31 cellular contexts compared by ENCODE assay signal in the genomic region with DNA sequence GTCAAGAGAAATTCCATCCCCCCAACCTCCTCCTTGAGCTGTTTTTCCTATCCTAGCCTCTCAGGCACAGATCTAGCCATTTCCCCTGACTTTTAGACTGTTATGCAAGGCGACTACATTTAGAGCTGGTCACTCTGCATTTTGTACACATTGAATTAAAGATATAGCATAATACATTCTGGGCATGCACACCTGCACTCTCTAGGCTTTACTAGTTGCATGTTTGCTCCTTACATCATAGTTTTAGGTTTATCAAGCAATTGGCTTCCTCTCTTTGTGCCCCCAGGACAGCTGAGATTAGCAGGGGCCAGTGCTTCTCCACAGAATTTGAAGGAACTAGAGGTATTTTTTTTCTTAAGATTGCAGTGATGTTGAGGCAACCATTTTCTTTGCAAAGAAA. TPM values are rescaled to one million over a fixed set of nuclear protein-coding genes. Genes with fewer than 3 reads are reported as not detected.
"Had no signal": no experiment of that assay in that cellular context is flagged by ENCODE, and none has a peak within 500 bp of the region (broad histone marks: within the 10 kb centered on the region; RNA-seq: fewer than 3 reads in every experiment).

No MANE protein-coding gene starts in this region.

- H3K4me3 Mint-ChIP-seq: activated CD4-positive, alpha-beta memory T cell treated with anti-CD3 and anti-CD28 coated beads, Interleukin-2, amount 10 ng/mL, durations not matched to agents 7 days and 5 days; activated CD4-positive, alpha-beta T cell treated with anti-CD3 and anti-CD28 coated beads, Interleukin-2, amount 10 ng/mL, durations not matched to agents 7 days and 5 days; activated naive CD8-positive, alpha-beta T cell; activated T-cell treated with anti-CD3 and anti-CD28 coated beads, Interleukin-2, amount 50 U/mL, for 24 hours; activated T-cell treated with anti-CD3 and anti-CD28 coated beads, Interleukin-2, amount 50 U/mL, for 72 hours; central memory CD8-positive, alpha-beta T cell; dendritic cell treated with granulocyte-macrophage colony-stimulating factor and Interleukin-4, amounts not matched to agents 40 ng/mL and 50 ng/mL, for 4 days; endodermal cell had no signal

- H3K4me1 ChIP-seq: gastrocnemius medialis, heart left ventricle had no signal

- H3K27ac ChIP-seq: dorsolateral prefrontal cortex, esophagus muscularis mucosa, foreskin keratinocyte, gastrocnemius medialis, heart left ventricle had no signal

- H3K27ac Mint-ChIP-seq: activated CD4-positive, alpha-beta memory T cell treated with anti-CD3 and anti-CD28 coated beads, Interleukin-2, amount 10 ng/mL, durations not matched to agents 7 days and 5 days; activated CD4-positive, alpha-beta T cell treated with anti-CD3 and anti-CD28 coated beads, Interleukin-2, amount 10 ng/mL, durations not matched to agents 7 days and 5 days; activated naive CD8-positive, alpha-beta T cell; activated T-cell treated with anti-CD3 and anti-CD28 coated beads, Interleukin-2, amount 50 U/mL, for 24 hours; activated T-cell treated with anti-CD3 and anti-CD28 coated beads, Interleukin-2, amount 50 U/mL, for 72 hours; dendritic cell treated with granulocyte-macrophage colony-stimulating factor and Interleukin-4, amounts not matched to agents 40 ng/mL and 50 ng/mL, for 4 days; endodermal cell had no signal

- H3K27me3 Mint-ChIP-seq: activated CD4-positive, alpha-beta memory T cell treated with anti-CD3 and anti-CD28 coated beads, Interleukin-2, amount 10 ng/mL, durations not matched to agents 7 days and 5 days; activated CD4-positive, alpha-beta T cell treated with anti-CD3 and anti-CD28 coated beads, Interleukin-2, amount 10 ng/mL, durations not matched to agents 7 days and 5 days; dendritic cell treated with granulocyte-macrophage colony-stimulating factor and Interleukin-4, amounts not matched to agents 40 ng/mL and 50 ng/mL, for 4 days had no signal

- ATAC-seq: activated T-cell treated with anti-CD3 and anti-CD28 coated beads, Interleukin-2, amount 50 U/mL, for 72 hours; foreskin keratinocyte; gastrocnemius medialis; heart left ventricle had no signal

- H3K4me3 ChIP-seq: dorsolateral prefrontal cortex, esophagus muscularis mucosa, gastrocnemius medialis, heart left ventricle had no signal

- H3K4me1 Mint-ChIP-seq: activated CD4-positive, alpha-beta memory T cell treated with anti-CD3 and anti-CD28 coated beads, Interleukin-2, amount 10 ng/mL, durations not matched to agents 7 days and 5 days; activated CD4-positive, alpha-beta T cell treated with anti-CD3 and anti-CD28 coated beads, Interleukin-2, amount 10 ng/mL, durations not matched to agents 7 days and 5 days; central memory CD8-positive, alpha-beta T cell had no signal

- DNase-seq: activated CD4-positive, alpha-beta memory T cell treated with anti-CD3 and anti-CD28 coated beads, Interleukin-2, amount 10 ng/mL, durations not matched to agents 7 days and 5 days; activated CD4-positive, alpha-beta T cell treated with anti-CD3 and anti-CD28 coated beads for 1 hour; activated CD4-positive, alpha-beta T cell treated with anti-CD3 and anti-CD28 coated beads for 4 hours; activated CD4-positive, alpha-beta T cell treated with anti-CD3 and anti-CD28 coated beads, Interleukin-2, amount 10 ng/mL, durations not matched to agents 7 days and 5 days; activated CD4-positive, alpha-beta T cell treated with anti-CD3 and anti-CD28 coated beads, Interleukin-2, amount 50 U/mL, for 4 hours; activated CD8-positive, alpha-beta memory T cell treated with anti-CD3 and anti-CD28 coated beads, Interleukin-2, amount 50 U/mL, for 48 hours; activated effector memory CD4-positive, alpha-beta T cell treated with Interleukin-2 at 50 U/mL for 16 hours; activated gamma-delta T cell treated with Interleukin-2 at 50 U/mL for 16 hours; activated naive CD4-positive, alpha-beta T cell treated with anti-CD3 and anti-CD28 coated beads, Interleukin-2, amount 50 U/mL, for 16 hours; activated naive CD4-positive, alpha-beta T cell treated with Interleukin-2 at 50 U/mL for 16 hours; activated T-cell treated with anti-CD3 and anti-CD28 coated beads for 4 hours; activated T-cell treated with anti-CD3 and anti-CD28 coated beads, Interleukin-2, amount 50 U/mL, for 24 hours; activated T-cell treated with anti-CD3 and anti-CD28 coated beads, Interleukin-2, amount 50 U/mL, for 72 hours; amniotic stem cell; anterior cingulate cortex; brain microvascular endothelial cell; dorsolateral prefrontal cortex; effector memory CD4-positive, alpha-beta T cell; endodermal cell; erythroblast; foreskin keratinocyte; gastrocnemius medialis; glutamatergic neuron; heart left ventricle; T-helper 2 cell had no signal

- FAIRE-seq: astrocyte, bronchial epithelial cell had no signal

- H3K27me3 ChIP-seq: brain microvascular endothelial cell, dorsolateral prefrontal cortex, esophagus muscularis mucosa, foreskin keratinocyte, gastrocnemius medialis, heart left ventricle had no signal

- H3K9me3 Mint-ChIP-seq: endodermal cell had no signal

- H3K36me3 ChIP-seq: brain microvascular endothelial cell, esophagus muscularis mucosa, gastrocnemius medialis, heart left ventricle had no signal

- H3K9me3 ChIP-seq: esophagus muscularis mucosa, gastrocnemius medialis had no signal

- H3K36me3 Mint-ChIP-seq: activated naive CD8-positive, alpha-beta T cell had no signal

RNA-seq across cellular contexts. Expression of a gene that starts 19.5 kb away (rescaled TPM):
- total RNA-seq: activated CD4-positive, alpha-beta memory T cell treated with anti-CD3 and anti-CD28 coated beads, Interleukin-2, amount 10 ng/mL, durations not matched to agents 7 days and 5 days; activated CD4-positive, alpha-beta T cell treated with anti-CD3 and anti-CD28 coated beads, Interleukin-2, amount 10 ng/mL, durations not matched to agents 7 days and 5 days; activated T-cell treated with anti-CD3 and anti-CD28 coated beads, Interleukin-2, amount 50 U/mL, for 72 hours had no signal
